Comparison of ENCODE assay signal across 1 cellular context in the genomic region with DNA sequence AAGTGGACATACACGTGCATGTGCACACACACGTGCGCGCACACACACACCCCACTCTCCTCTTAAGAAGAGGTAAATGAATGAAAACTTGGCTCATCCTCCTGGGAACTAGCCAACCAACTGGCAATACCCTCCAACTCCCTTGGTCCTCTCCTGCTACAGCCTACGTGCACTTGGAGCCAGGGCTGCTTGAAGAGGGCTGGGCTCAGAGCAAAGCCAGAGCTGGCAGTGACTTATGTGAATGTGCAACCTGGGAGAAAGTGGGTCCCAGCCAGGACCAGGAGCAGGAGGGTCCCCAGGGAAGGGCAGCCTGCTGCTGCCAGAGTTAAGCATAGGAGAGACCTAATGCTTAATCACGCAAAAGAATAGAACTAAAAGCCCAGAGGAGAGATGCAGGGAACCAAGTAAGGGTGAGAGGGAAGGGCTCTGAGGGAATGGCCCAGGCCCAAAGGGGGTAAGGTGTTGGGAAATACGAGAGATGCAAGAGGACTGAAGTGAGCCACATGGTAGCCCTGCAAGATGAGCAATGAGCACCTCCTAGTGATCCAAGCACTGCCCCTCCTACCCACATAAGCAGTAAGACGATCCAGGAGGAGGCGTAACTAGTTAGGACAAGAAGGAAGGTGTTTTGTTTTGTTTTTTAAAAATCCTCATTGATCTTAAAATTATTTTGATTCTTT.
TF ChIP-seq lines count a peak whose summit lies in the region.

No MANE protein-coding gene starts in this region.

TF ChIP-seq in H1, 55 proteins besides CTCF, POLR2A, EP300 and RAD21:
- no peak for TF ChIP-seq SUZ12 (IDR thresholded peaks at IDR 0.05; ENCODE audit: low read length)
- TF ChIP-seq, protein P1, sequence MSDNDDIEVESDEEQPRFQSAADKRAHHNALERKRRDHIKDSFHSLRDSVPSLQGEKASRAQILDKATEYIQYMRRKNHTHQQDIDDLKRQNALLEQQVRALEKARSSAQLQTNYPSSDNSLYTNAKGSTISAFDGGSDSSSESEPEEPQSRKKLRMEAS (IDR thresholded peaks at IDR 0.05), result 0 out of 2 replicates have a peak, but pooled peaks have one; percentile 40
